8 cellular contexts compared by ENCODE assay signal in genomic region chr11:9264381-9265210, GRCh38. TPM values are rescaled to one million over a fixed set of nuclear protein-coding genes. Genes with fewer than 3 reads are reported as not detected.
DNase-seq lines count a peak whose midpoint lies in the region; FAIRE-seq and TF ChIP-seq lines count a peak whose summit lies in the region.

No MANE protein-coding gene starts in this region.

- no peaks in the 10 kb centered on the region for H4K20me1 ChIP-seq in MM.1S (ENCODE audit: insufficient read depth, low read length)

- H3K79me2 ChIP-seq in MM.1S (ENCODE audit: low read length) = no peaks in the 10 kb centered on the region

- peaks cover 10% of the 10 kb centered on the region for H3K27me3 Mint-ChIP-seq in activated CD4-positive, alpha-beta memory T cell treated with anti-CD3 and anti-CD28 coated beads for 36 hours
- H3K27me3 Mint-ChIP-seq in stimulated activated naive CD8-positive, alpha-beta T cell treated with anti-CD3 and anti-CD28 coated beads, Interleukin-15, Interleukin-2, amounts not matched to agents 100 ng/mL and 50 ng/mL, for 24 hours = peaks cover 11% of the 10 kb centered on the region

- peaks cover 34% of the 10 kb centered on the region for H3K27me3 ChIP-seq in MM.1S (replicated peaks; ENCODE audit: insufficient read depth, low read length)

- no peak overlapping the region for H2AFZ ChIP-seq in MM.1S (ENCODE audit: low read length)

- no peaks in the 10 kb centered on the region for H3K9me3 Mint-ChIP-seq in activated CD4-positive, alpha-beta memory T cell treated with anti-CD3 and anti-CD28 coated beads for 36 hours
- no peaks in the 10 kb centered on the region for H3K9me3 Mint-ChIP-seq in stimulated activated naive CD8-positive, alpha-beta T cell treated with anti-CD3 and anti-CD28 coated beads, Interleukin-15, Interleukin-2, amounts not matched to agents 100 ng/mL and 50 ng/mL, for 24 hours

- in situ Hi-C loops in G401 (cut with HindIII; ENCODE audit: low sequenced_read_pairs) = no loop called here

- no peak for TF ChIP-seq CTCF in MM.1S (IDR thresholded peaks at IDR 0.05; ENCODE audit: low read length)
- no peak for TF ChIP-seq CTCF in epithelial cell of esophagus (IDR thresholded peaks at IDR 0.05; ENCODE audit: insufficient read depth, low read depth, low read length, missing control alignments)

- H3K4me3 Mint-ChIP-seq in activated CD4-positive, alpha-beta memory T cell treated with anti-CD3 and anti-CD28 coated beads for 36 hours = peak overlapping the region; percentile 89
- H3K4me3 Mint-ChIP-seq in stimulated activated naive CD8-positive, alpha-beta T cell treated with anti-CD3 and anti-CD28 coated beads, Interleukin-15, Interleukin-2, amounts not matched to agents 100 ng/mL and 50 ng/mL, for 24 hours = peak overlapping the region; percentile 95

- peaks cover 14% of the 10 kb centered on the region for H3F3A ChIP-seq in MM.1S (ENCODE audit: insufficient read depth, low read length)

- H3K4me3 ChIP-seq in MM.1S (ENCODE audit: low read length) = peak overlapping the region; percentile 49
- peak overlapping the region; percentile 74 for H3K4me3 ChIP-seq in epithelial cell of esophagus (ENCODE audit: low read length)
- H3K4me3 ChIP-seq in mesodermal cell (ENCODE audit: extremely low read depth, insufficient read depth, low read length, poor library complexity, severe bottlenecking) = peak overlapping the region; percentile 86

- 0% methylated on average over 57 to 67 of the region's 75 CpGs for WGBS in mesodermal cell (ENCODE audit: insufficient coverage in 2 of 2), 2 experiments

- no peak for TF ChIP-seq POLR2A in H54 (IDR thresholded peaks at IDR 0.05; ENCODE audit: low read depth, low read length)

- DNase-seq in G401 (ENCODE audit: low spot score) (peak; percentile 45), H54 (ENCODE audit: insufficient read length, low spot score) (peak; percentile 68), MM.1S (no peak), epithelial cell of esophagus (ENCODE audit: low read depth) (peak; percentile 80), SHP77 treated with DMSO at 0.1 percent for 48 hours (lab: John Stamatoyannopoulos, UW) (no peak)
- DNase-seq in activated CD4-positive, alpha-beta memory T cell treated with anti-CD3 and anti-CD28 coated beads for 36 hours = peak; percentile 71

- POLR2A ChIA-PET in activated CD4-positive, alpha-beta memory T cell treated with anti-CD3 and anti-CD28 coated beads for 36 hours (lab: Charles Lee) = interaction anchor here (0.7 to 2.7 kb wide), 9 partner anchors 13 to 348 kb away, joined by 3 to 13 read pairs (median 5); partner anchors contain the start of genes IPO7 and ZNF143

- peaks cover 17% of the 10 kb centered on the region for H3K4me1 ChIP-seq in MM.1S (ENCODE audit: low read length)
- H3K4me1 ChIP-seq in mesodermal cell (ENCODE audit: control insufficient read depth, insufficient read depth, low read length, poor library complexity, severe bottlenecking) = peaks cover 8% of the 10 kb centered on the region

- H3K9me2 ChIP-seq in MM.1S (replicated peaks; ENCODE audit: insufficient read depth, low read length) = no peaks in the 10 kb centered on the region

- peaks cover 9% of the 10 kb centered on the region for H3K36me3 Mint-ChIP-seq in activated CD4-positive, alpha-beta memory T cell treated with anti-CD3 and anti-CD28 coated beads for 36 hours
- H3K36me3 Mint-ChIP-seq in stimulated activated naive CD8-positive, alpha-beta T cell treated with anti-CD3 and anti-CD28 coated beads, Interleukin-15, Interleukin-2, amounts not matched to agents 100 ng/mL and 50 ng/mL, for 24 hours (ENCODE audit: low read depth) = no peaks in the 10 kb centered on the region

- CTCF ChIA-PET in activated CD4-positive, alpha-beta memory T cell treated with anti-CD3 and anti-CD28 coated beads for 36 hours (lab: Charles Lee) = interaction anchor here (0.6 to 1.3 kb wide), 4 partner anchors 14 to 195 kb away, joined by 3 to 6 read pairs (median 4); no protein-coding TSS in a partner anchor

- H3K4me1 Mint-ChIP-seq in activated CD4-positive, alpha-beta memory T cell treated with anti-CD3 and anti-CD28 coated beads for 36 hours (ENCODE audit: low read depth) = peaks cover 37% of the 10 kb centered on the region
- peaks cover 51% of the 10 kb centered on the region for H3K4me1 Mint-ChIP-seq in stimulated activated naive CD8-positive, alpha-beta T cell treated with anti-CD3 and anti-CD28 coated beads, Interleukin-15, Interleukin-2, amounts not matched to agents 100 ng/mL and 50 ng/mL, for 24 hours (ENCODE audit: low read depth)

- H3K4me2 ChIP-seq in MM.1S (ENCODE audit: low read depth, low read length) = peak overlapping the region; percentile 83

- H3K27ac ChIP-seq in MM.1S (ENCODE audit: low read length) = no peak overlapping the region
- H3K27ac ChIP-seq in mesodermal cell (ENCODE audit: low read depth, low read length, severe bottlenecking) = peak overlapping the region; percentile 80

- intact Hi-C loops in activated CD4-positive, alpha-beta memory T cell treated with anti-CD3 and anti-CD28 coated beads for 36 hours (cut with micrococcal nuclease) = loop anchor here (1.0 to 5.0 kb wide), 9 partner anchors 14 to 352 kb away; partner anchors contain the start of genes AKIP1 and TMEM41B

- no peak overlapping the region for H3K9ac ChIP-seq in MM.1S (ENCODE audit: low read length)

- no peaks in the 10 kb centered on the region for H3K9me3 ChIP-seq in MM.1S (replicated peaks; ENCODE audit: insufficient read depth, low read length)
- H3K9me3 ChIP-seq in mesodermal cell (ENCODE audit: control insufficient read depth, low read length) = no peaks in the 10 kb centered on the region

- H3K36me3 ChIP-seq in MM.1S (replicated peaks; ENCODE audit: insufficient read depth, low read length) (no peaks in the 10 kb centered on the region), mesodermal cell (ENCODE audit: control insufficient read depth, insufficient read depth, low read length) (no peaks in the 10 kb centered on the region)

- H3K27ac Mint-ChIP-seq in activated CD4-positive, alpha-beta memory T cell treated with anti-CD3 and anti-CD28 coated beads for 36 hours = peak overlapping the region; percentile 96
- H3K27ac Mint-ChIP-seq in stimulated activated naive CD8-positive, alpha-beta T cell treated with anti-CD3 and anti-CD28 coated beads, Interleukin-15, Interleukin-2, amounts not matched to agents 100 ng/mL and 50 ng/mL, for 24 hours = peak overlapping the region; percentile 98

- peak; percentile 11 for FAIRE-seq in H54 (lab: Jason Lieb, UNC)

RNA-seq across cellular contexts. Expression of gene DENND5A, which starts 0.6 kb away (rescaled TPM):
- total RNA-seq in G401 (2014; rRNA removed; shearing (Covaris generic)) = 60.9 and 72.0 TPM in 2 replicates
- total RNA-seq in activated CD4-positive, alpha-beta memory T cell treated with anti-CD3 and anti-CD28 coated beads for 36 hours = 10 to 100 TPM; 41.3 to 41.9 TPM
- polyA plus RNA-seq in mesodermal cell (2013, experiment 1 of 2) = 120 TPM
- polyA plus RNA-seq in mesodermal cell (2013, experiment 2 of 2) = 106 TPM

RNA-seq across cellular contexts. Expression of gene TMEM41B, which starts 49.8 kb away (rescaled TPM):
- total RNA-seq in G401 (2014; rRNA removed; shearing (Covaris generic)) = 66.2 and 82.8 TPM in 2 replicates
- total RNA-seq in activated CD4-positive, alpha-beta memory T cell treated with anti-CD3 and anti-CD28 coated beads for 36 hours = 10 to 100 TPM; 33.6 to 36.1 TPM
- 64.2 TPM for polyA plus RNA-seq in mesodermal cell (2013, experiment 1 of 2)
- 63.2 TPM for polyA plus RNA-seq in mesodermal cell (2013, experiment 2 of 2)

Comparison
In these comparisons a context has a peak if more than half of its experiments do, and no peak if none do; other contexts are left out.
1. DNase-seq: peak in G401 (single experiment), H54 (single experiment), activated CD4-positive, alpha-beta memory T cell treated with anti-CD3 and anti-CD28 coated beads for 36 hours (single experiment) and epithelial cell of esophagus (single experiment); none in MM.1S (single experiment) and SHP77 treated with DMSO at 0.1 percent for 48 hours (single experiment).
2. Peak in every context shown above with its lines, with median percentiles within 50 percentile points of each other: H3K4me3 ChIP-seq.